Comparison of ENCODE assay signal across 11 cellular contexts in the genomic region with DNA sequence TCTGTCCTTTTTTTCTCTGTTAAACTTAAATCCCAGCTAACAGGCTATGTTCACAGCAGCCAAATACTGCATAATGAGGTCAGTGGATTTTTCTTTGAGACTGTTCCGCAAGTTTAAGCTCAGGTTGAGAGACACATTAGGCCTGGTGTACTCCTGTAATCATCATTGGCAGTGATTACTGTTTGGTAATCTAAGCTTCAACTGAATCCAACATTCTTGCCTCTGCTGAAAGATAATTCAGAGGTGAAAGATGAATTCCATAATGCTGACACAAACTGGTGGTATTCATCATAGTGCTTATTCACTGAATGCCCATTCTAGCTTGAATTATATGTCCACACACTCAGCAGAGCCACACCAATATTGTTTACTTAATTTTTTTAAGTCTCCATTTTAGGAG.
DNase-seq lines count a peak whose midpoint lies in the region; ATAC-seq and TF ChIP-seq lines count a peak whose summit lies in the region.
"Had no signal": no experiment of that assay in that cellular context is flagged by ENCODE, and none has a peak within 500 bp of the region (broad histone marks: within the 10 kb centered on the region; RNA-seq: fewer than 3 reads in every experiment).

No MANE protein-coding gene starts in this region.

- 36% methylated on average over 1 of the region's 1 CpG for WGBS in right lobe of liver (ENCODE audit: insufficient coverage, low coverage, low lambda C conversion rate, missing lambda C conversion rate)

- H3K9me3 Mint-ChIP-seq in activated CD4-positive, alpha-beta memory T cell treated with anti-CD3 and anti-CD28 coated beads, Interleukin-2, amount 10 ng/mL, durations not matched to agents 7 days and 5 days, result no peaks in the 10 kb centered on the region

- no peak for TF ChIP-seq CTCF in right lobe of liver (IDR thresholded peaks at IDR 0.05)

- CTCF ChIA-PET in activated CD4-positive, alpha-beta memory T cell treated with anti-CD3 and anti-CD28 coated beads, Interleukin-2, amount 10 ng/mL, durations not matched to agents 7 days and 5 days (lab: Charles Lee), result interaction anchor here (0.7 kb wide), 1 partner anchor 113 kb away, joined by 3 read pairs; no protein-coding TSS in a partner anchor

- H3K4me3 ChIP-seq in right lobe of liver, result no peak overlapping the region

- no peak overlapping the region for H3K27ac Mint-ChIP-seq in activated CD4-positive, alpha-beta memory T cell treated with anti-CD3 and anti-CD28 coated beads, Interleukin-2, amount 10 ng/mL, durations not matched to agents 7 days and 5 days
- H3K27ac Mint-ChIP-seq: activated naive CD8-positive, alpha-beta T cell treated with anti-CD3 and anti-CD28 coated beads, Interleukin-2, amount 50 U/mL, for 24 hours; CD14-positive monocyte had no signal

- DNase-seq in AG08395 (ENCODE audit: low spot score) (peak; percentile 61), NCI-H2196 treated with DMSO at 0.1 percent for 48 hours (lab: John Stamatoyannopoulos, UW; ENCODE audit: unreplicated experiment) (peak; percentile 63), dedifferentiated amniotic fluid mesenchymal stem cell (ENCODE audit: extremely low spot score) (peak; percentile 69), right lobe of liver (no peak), NCI-H1436 treated with DMSO at 0.1 percent for 48 hours (lab: John Stamatoyannopoulos, UW) (no peak), GF-D8 (lab: John Stamatoyannopoulos, UW) (no peak)
- no peak for DNase-seq in activated CD4-positive, alpha-beta memory T cell treated with anti-CD3 and anti-CD28 coated beads, Interleukin-2, amount 10 ng/mL, durations not matched to agents 7 days and 5 days
- DNase-seq: activated naive CD8-positive, alpha-beta T cell treated with anti-CD3 and anti-CD28 coated beads, Interleukin-2, amount 50 U/mL, for 24 hours; stimulated activated naive CD4-positive, alpha-beta T cell treated with Interleukin-2 at 50 U/mL for 16 hours had no signal

- no peaks in the 10 kb centered on the region for H3K36me3 ChIP-seq in right lobe of liver

- no peaks in the 10 kb centered on the region for H3K27me3 Mint-ChIP-seq in activated CD4-positive, alpha-beta memory T cell treated with anti-CD3 and anti-CD28 coated beads, Interleukin-2, amount 10 ng/mL, durations not matched to agents 7 days and 5 days

- H3K4me1 ChIP-seq in right lobe of liver, result peaks cover 0 to 54% (median 9%) of the 10 kb centered on the region in 4 donors

- peak overlapping the region in 2 of 3 donors; percentile 1 to 30 for H3K27ac ChIP-seq in right lobe of liver

- intact Hi-C loops in right lobe of liver (cut with DNase I), result no loop called here

- peak; percentile 39 to 69 (median 64) for ATAC-seq in right lobe of liver
- no peak for ATAC-seq in GM18909 (IDR thresholded peaks at IDR 0.05; ENCODE audit: poor library complexity, unreplicated experiment)
- ATAC-seq: activated naive CD8-positive, alpha-beta T cell treated with anti-CD3 and anti-CD28 coated beads, Interleukin-2, amount 50 U/mL, for 24 hours had no signal

- TF ChIP-seq POLR2A in right lobe of liver (IDR thresholded peaks at IDR 0.05), result no peak

- no peaks in the 10 kb centered on the region for H3K9me3 ChIP-seq in right lobe of liver

- H3K4me3 Mint-ChIP-seq in activated CD4-positive, alpha-beta memory T cell treated with anti-CD3 and anti-CD28 coated beads, Interleukin-2, amount 10 ng/mL, durations not matched to agents 7 days and 5 days, result no peak overlapping the region
- H3K4me3 Mint-ChIP-seq: activated naive CD8-positive, alpha-beta T cell treated with anti-CD3 and anti-CD28 coated beads, Interleukin-2, amount 50 U/mL, for 24 hours; CD14-positive monocyte had no signal

- no peaks in the 10 kb centered on the region for H3K36me3 Mint-ChIP-seq in activated CD4-positive, alpha-beta memory T cell treated with anti-CD3 and anti-CD28 coated beads, Interleukin-2, amount 10 ng/mL, durations not matched to agents 7 days and 5 days (ENCODE audit: low read depth)
- H3K36me3 Mint-ChIP-seq: CD14-positive monocyte had no signal

- no peaks in the 10 kb centered on the region for H3K27me3 ChIP-seq in right lobe of liver

- POLR2A ChIA-PET in activated CD4-positive, alpha-beta memory T cell treated with anti-CD3 and anti-CD28 coated beads, Interleukin-2, amount 10 ng/mL, durations not matched to agents 7 days and 5 days (lab: Charles Lee), result no interaction called here

- no peaks in the 10 kb centered on the region for H3K4me1 Mint-ChIP-seq in activated CD4-positive, alpha-beta memory T cell treated with anti-CD3 and anti-CD28 coated beads, Interleukin-2, amount 10 ng/mL, durations not matched to agents 7 days and 5 days
- H3K4me1 Mint-ChIP-seq: activated naive CD8-positive, alpha-beta T cell treated with anti-CD3 and anti-CD28 coated beads, Interleukin-2, amount 50 U/mL, for 24 hours; CD14-positive monocyte had no signal

Comparison
In these comparisons a context has a peak if more than half of its experiments do, and no peak if none do; other contexts are left out.
1. DNase-seq: peak in AG08395 (single experiment), NCI-H2196 treated with DMSO at 0.1 percent for 48 hours (single experiment) and dedifferentiated amniotic fluid mesenchymal stem cell (single experiment); none in right lobe of liver (0 of 3), activated CD4-positive, alpha-beta memory T cell treated with anti-CD3 and anti-CD28 coated beads, Interleukin-2, amount 10 ng/mL, durations not matched to agents 7 days and 5 days (single experiment), NCI-H1436 treated with DMSO at 0.1 percent for 48 hours (single experiment) and GF-D8 (single experiment).